Comparison of ENCODE assay signal across 2 cellular contexts in genomic region chr18:41096504-41096903, GRCh38.
TF ChIP-seq lines count a peak whose summit lies in the region.

No MANE protein-coding gene starts in this region.

TF ChIP-seq in GM12878, 131 proteins besides CTCF, POLR2A, EP300 and RAD21:
- TF ChIP-seq MLLT1 (IDR thresholded peaks at IDR 0.05), result no peak
- peak; percentile 22; the same call in 1 of the 2 replicates for TF ChIP-seq SMC3 (IDR thresholded peaks at IDR 0.05; ENCODE audit: borderline replicate concordance, low read length)

TF ChIP-seq in GM23338, 12 proteins besides CTCF, POLR2A, EP300 and RAD21:
- TF ChIP-seq ETS1 (IDR thresholded peaks at IDR 0.05) (no peak), EZH2 (IDR thresholded peaks at IDR 0.05; ENCODE audit: low read depth, unreplicated experiment) (no peak), STAT1 (IDR thresholded peaks at IDR 0.05; ENCODE audit: unreplicated experiment) (no peak), REST (IDR thresholded peaks at IDR 0.05; ENCODE audit: unreplicated experiment) (no peak), POLR2AphosphoS5 (IDR thresholded peaks at IDR 0.05; ENCODE audit: low read depth) (no peak)
